8 cellular contexts compared by ENCODE assay signal in the genomic region with DNA sequence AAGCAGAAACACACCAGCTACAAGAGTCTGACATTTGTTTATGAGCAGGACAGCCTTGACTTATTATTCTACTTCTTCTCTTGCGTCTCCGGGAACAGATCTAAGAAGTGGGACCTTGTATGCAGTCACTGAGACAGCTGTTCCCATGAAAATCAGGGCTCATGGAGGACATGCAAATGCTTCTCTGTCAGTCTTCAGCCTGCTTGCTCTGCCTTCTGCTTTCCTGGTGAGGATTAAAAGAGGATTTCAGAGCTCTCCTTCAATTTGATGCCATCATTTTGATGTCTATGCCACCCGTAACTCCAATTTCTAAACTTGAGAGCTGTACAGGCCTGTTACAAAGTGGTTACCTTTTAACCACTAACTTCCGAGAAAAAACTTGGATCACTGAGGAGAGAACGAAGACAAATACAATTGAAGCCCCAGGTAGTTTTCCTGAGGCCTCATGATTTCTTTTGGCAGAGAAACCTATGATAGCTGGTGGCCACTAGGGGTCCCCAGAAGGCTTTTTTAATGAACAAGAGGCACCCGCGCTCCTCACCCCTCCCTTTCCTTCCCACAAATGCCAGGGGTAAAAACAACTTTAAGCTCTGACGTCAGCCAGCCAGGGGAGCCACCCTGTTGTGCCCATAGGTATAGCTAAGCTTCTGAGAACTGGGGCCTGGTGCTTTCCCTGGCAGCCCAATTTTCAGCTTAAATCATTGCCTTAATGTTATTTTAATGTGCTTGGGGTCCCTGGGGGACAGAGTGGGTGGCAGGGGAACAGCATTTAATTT.
DNase-seq lines count a peak whose midpoint lies in the region; ATAC-seq lines count a peak whose summit lies in the region.

No MANE protein-coding gene starts in this region.

- CTCF ChIA-PET in CD4-positive, alpha-beta memory T cell (lab: Charles Lee; ENCODE audit: partially characterized antibody) = interaction anchor here (0.7 to 6.8 kb wide), 49 partner anchors 8 to 1840 kb away, joined by 3 to 91 read pairs (median 4); partner anchors contain the start of genes DAPP1 and TRMT10A
- CTCF ChIA-PET in activated CD4-positive, alpha-beta memory T cell treated with anti-CD3 and anti-CD28 coated beads for 36 hours (lab: Charles Lee) = interaction anchor here (0.6 to 5.8 kb wide), 35 partner anchors 8 to 1640 kb away, joined by 3 to 73 read pairs (median 4); partner anchors contain the start of genes H2AZ1 and TRMT10A

- no peak overlapping the region for H3K4me3 ChIP-seq in CD4-positive, alpha-beta memory T cell (ENCODE audit: low read length in 2 of 2)

- ATAC-seq in GM19463 (IDR thresholded peaks at IDR 0.05; ENCODE audit: unreplicated experiment) (peak; percentile 87), HG03571 (IDR thresholded peaks at IDR 0.05; ENCODE audit: unreplicated experiment) (peak; percentile 68)

- peak overlapping the region in 4 of 8 donors; percentile 12 to 61 (median 36) for H3K4me3 Mint-ChIP-seq in CD4-positive, alpha-beta memory T cell
- no peak overlapping the region for H3K4me3 Mint-ChIP-seq in activated CD4-positive, alpha-beta memory T cell treated with anti-CD3 and anti-CD28 coated beads for 36 hours

- no peak overlapping the region for H3K27ac ChIP-seq in CD4-positive, alpha-beta memory T cell (ENCODE audit: low read depth, low read length)

- no peaks in the 10 kb centered on the region for H3K36me3 Mint-ChIP-seq in CD4-positive, alpha-beta memory T cell
- H3K36me3 Mint-ChIP-seq in activated CD4-positive, alpha-beta memory T cell treated with anti-CD3 and anti-CD28 coated beads for 36 hours = no peaks in the 10 kb centered on the region

- intact Hi-C loops in CD4-positive, alpha-beta memory T cell (cut with micrococcal nuclease) = loop anchor here (1.0 to 10.0 kb wide), 8 partner anchors 142 to 1948 kb away; partner anchors contain the start of genes DAPP1, H2AZ1, LAMTOR3 and PPP3CA
- intact Hi-C loops in activated CD4-positive, alpha-beta memory T cell treated with anti-CD3 and anti-CD28 coated beads for 36 hours (cut with micrococcal nuclease) = loop anchor here (1.0 to 10.0 kb wide), 12 partner anchors 10 to 1637 kb away; partner anchors contain the start of genes DAPP1 and PPP3CA

- no peaks in the 10 kb centered on the region for H3K9me3 ChIP-seq in CD4-positive, alpha-beta memory T cell (ENCODE audit: control insufficient read depth in 1 of 2, low read length in 2 of 2)

- DNase-seq in CD4-positive, alpha-beta memory T cell = peak; percentile 87 to 97 (median 91)
- DNase-seq in NCI-H748 treated with DMSO at 0.1 percent for 48 hours (lab: John Stamatoyannopoulos, UW) (peak; percentile 79), ecto neural progenitor cell (ENCODE audit: low spot score) (peak; percentile 79), lung microvascular endothelial cell (ENCODE audit: low read depth in 2 of 2) (peak; percentile 87 to 90)
- DNase-seq in activated CD4-positive, alpha-beta memory T cell treated with anti-CD3 and anti-CD28 coated beads for 36 hours = peak; percentile 93
- peak; percentile 62 for DNase-seq in stimulated activated CD8-positive, alpha-beta memory T cell treated with anti-CD3 and anti-CD28 coated beads, Interleukin-12 subunit alpha, Interleukin-12 subunit beta, amount 100 ng/mL, for 4 hours (ENCODE audit: low read depth)

- POLR2A ChIA-PET in CD4-positive, alpha-beta memory T cell (lab: Charles Lee; ENCODE audit: partially characterized antibody) = interaction anchor here (1.0 to 1.6 kb wide), 9 partner anchors 10 to 1833 kb away, joined by 3 to 7 read pairs (median 4); partner anchors contain the start of genes DNAJB14, LAMTOR3, PPP3CA and RAP1GDS1
- POLR2A ChIA-PET in activated CD4-positive, alpha-beta memory T cell treated with anti-CD3 and anti-CD28 coated beads for 36 hours (lab: Charles Lee) = interaction anchor here (0.5 to 2.2 kb wide), 4 partner anchors 8 to 1638 kb away, joined by 3 to 11 read pairs (median 3); no protein-coding TSS in a partner anchor

- no peaks in the 10 kb centered on the region for H3K36me3 ChIP-seq in CD4-positive, alpha-beta memory T cell (ENCODE audit: insufficient read depth, low read length)

- H3K27me3 Mint-ChIP-seq in CD4-positive, alpha-beta memory T cell = no peaks in the 10 kb centered on the region
- H3K27me3 Mint-ChIP-seq in activated CD4-positive, alpha-beta memory T cell treated with anti-CD3 and anti-CD28 coated beads for 36 hours = no peaks in the 10 kb centered on the region

- H3K4me1 Mint-ChIP-seq in CD4-positive, alpha-beta memory T cell = peaks cover 9 to 28% (median 15%) of the 10 kb centered on the region in 4 donors
- H3K4me1 Mint-ChIP-seq in activated CD4-positive, alpha-beta memory T cell treated with anti-CD3 and anti-CD28 coated beads for 36 hours (ENCODE audit: low read depth) = peaks cover 39% of the 10 kb centered on the region

- no peaks in the 10 kb centered on the region for H3K9me3 Mint-ChIP-seq in CD4-positive, alpha-beta memory T cell
- H3K9me3 Mint-ChIP-seq in activated CD4-positive, alpha-beta memory T cell treated with anti-CD3 and anti-CD28 coated beads for 36 hours = no peaks in the 10 kb centered on the region

- no peaks in the 10 kb centered on the region for H3K27me3 ChIP-seq in CD4-positive, alpha-beta memory T cell (ENCODE audit: insufficient read depth, low read length)

- peak overlapping the region; percentile 78 to 96 (median 96) for H3K27ac Mint-ChIP-seq in CD4-positive, alpha-beta memory T cell
- H3K27ac Mint-ChIP-seq in activated CD4-positive, alpha-beta memory T cell treated with anti-CD3 and anti-CD28 coated beads for 36 hours = peak overlapping the region; percentile 36

- H3K4me1 ChIP-seq in CD4-positive, alpha-beta memory T cell (ENCODE audit: insufficient read depth, low read length) = peaks cover 13% of the 10 kb centered on the region
